ENCODE assay signal across 34 cellular contexts in genomic region chr1:207214453-207214852, GRCh38.
"Had no signal": no experiment of that assay in that cellular context is flagged by ENCODE, and none has a peak within 500 bp of the region (broad histone marks: within the 10 kb centered on the region; RNA-seq: fewer than 3 reads in every experiment).

No MANE protein-coding gene starts in this region.

- DNase-seq: Karpas-422, Kasumi-1, MG63, MM.1S, MV-4-11, NCI-H1048, NCI-H1092, NCI-H1092 treated with DMSO at 0.1 percent for 48 hours, NCI-H1105, NCI-H1105 treated with DMSO at 0.1 percent for 48 hours, NCI-H1417, NCI-H1417 treated with DMSO at 0.1 percent for 48 hours, NCI-H1436, NCI-H1436 treated with DMSO at 0.1 percent for 48 hours, NCI-H146, NCI-H1694, NCI-H1694 treated with DMSO at 0.1 percent for 48 hours, NCI-H187, NCI-H187 treated with DMSO at 0.1 percent for 48 hours, NCI-H1930, NCI-H2029, NCI-H2029 treated with DMSO at 0.1 percent for 48 hours, NCI-H2081, NCI-H2081 treated with DMSO at 0.1 percent for 48 hours, NCI-H2107, NCI-H2171, NCI-H2171 treated with DMSO at 0.1 percent for 48 hours, NCI-H2227 treated with DMSO at 0.1 percent for 48 hours, NCI-H226, NCI-H345, NCI-H446, NCI-H446 treated with DMSO at 0.1 percent for 48 hours, NCI-H510A, NCI-H510A treated with DMSO at 0.1 percent for 48 hours had no signal

- H3K27me3 ChIP-seq: MG63 had no signal

- H3K36me3 ChIP-seq: MG63 had no signal

- H3K4me3 ChIP-seq: MG63 had no signal
